Comparison of ENCODE assay signal across 1 cellular context in genomic region chr5:116719087-116719486, GRCh38.
TF ChIP-seq lines count a peak whose summit lies in the region.

No MANE protein-coding gene starts in this region.

TF ChIP-seq in K562, 482 proteins besides CTCF, POLR2A, EP300 and RAD21 (continued from another document):
- TF ChIP-seq PKNOX1 (IDR thresholded peaks at IDR 0.05): peak; percentile 40; the same call in 1 of the 2 replicates
